8 cellular contexts compared by ENCODE assay signal in genomic region chr3:123328851-123329635, GRCh38.
DNase-seq lines count a peak whose midpoint lies in the region; ATAC-seq, FAIRE-seq and TF ChIP-seq lines count a peak whose summit lies in the region.

No MANE protein-coding gene starts in this region.

- peak; percentile 82 for DNase-seq in HTR-8/SVneo (ENCODE audit: insufficient read length, low spot score)
- peak; percentile 58 for DNase-seq in activated T-cell treated with anti-CD3 and anti-CD28 coated beads for 24 hours (ENCODE audit: low read depth)
- peak; percentile 26 to 78 (median 63) for DNase-seq in naive thymus-derived CD4-positive, alpha-beta T cell
- peak; percentile 39 to 43 for DNase-seq in stimulated activated CD8-positive, alpha-beta memory T cell treated with anti-CD3 and anti-CD28 coated beads, Interleukin-7, amount 100 ng/mL, for 48 hours (ENCODE audit: extremely low read depth in 1 of 2, low read depth in 1 of 2)

- TF ChIP-seq CTCF in GM12872 (IDR thresholded peaks at IDR 0.05; ENCODE audit: insufficient read depth, low read depth, low read length) = peak; percentile 91
- TF ChIP-seq CTCF in OCI-LY1 (IDR thresholded peaks at IDR 0.05; ENCODE audit: low read length) = peak; percentile 90

- no peaks in the 10 kb centered on the region for H4K20me1 ChIP-seq in OCI-LY1 (ENCODE audit: insufficient read depth, low read length)

- peak; percentile 78 for ATAC-seq in esophagus mucosa
- ATAC-seq in naive thymus-derived CD4-positive, alpha-beta T cell = peak; percentile 77
- ATAC-seq in HG03521 (IDR thresholded peaks at IDR 0.05; ENCODE audit: unreplicated experiment) = no peak

- no peaks in the 10 kb centered on the region for H3K36me3 ChIP-seq in OCI-LY1 (ENCODE audit: insufficient read depth, low read length)
- no peaks in the 10 kb centered on the region for H3K36me3 ChIP-seq in naive thymus-derived CD4-positive, alpha-beta T cell (ENCODE audit: control insufficient read depth in 2 of 3, insufficient read depth in 3 of 3, low read length in 3 of 3)

- intact Hi-C loops in naive thymus-derived CD4-positive, alpha-beta T cell (cut with micrococcal nuclease) = loop anchor here (1.0 to 2.0 kb wide), 4 partner anchors 160 to 394 kb away; no protein-coding TSS in a partner anchor

- H3K27me3 ChIP-seq in OCI-LY1 (ENCODE audit: insufficient read depth, low read length) = no peaks in the 10 kb centered on the region
- H3K27me3 ChIP-seq in naive thymus-derived CD4-positive, alpha-beta T cell (ENCODE audit: control insufficient read depth in 2 of 2, insufficient read depth in 2 of 2, low read length in 2 of 2) = no peaks in the 10 kb centered on the region

- H3K36me3 Mint-ChIP-seq in naive thymus-derived CD4-positive, alpha-beta T cell = no peaks in the 10 kb centered on the region

- no peaks in the 10 kb centered on the region for H3K9me3 ChIP-seq in OCI-LY1 (ENCODE audit: low read length)
- no peaks in the 10 kb centered on the region for H3K9me3 ChIP-seq in naive thymus-derived CD4-positive, alpha-beta T cell (ENCODE audit: control insufficient read depth in 2 of 3, low read length in 3 of 3)

- H3K27ac Mint-ChIP-seq in naive thymus-derived CD4-positive, alpha-beta T cell = no peak overlapping the region

- no peak overlapping the region for H3K4me3 Mint-ChIP-seq in naive thymus-derived CD4-positive, alpha-beta T cell

- H3K4me1 Mint-ChIP-seq in naive thymus-derived CD4-positive, alpha-beta T cell = peaks cover 0 to 5% (median 0%) of the 10 kb centered on the region in 7 donors

- peaks cover 0 to 10% (median 0%) of the 10 kb centered on the region in 5 donors for H3K27me3 Mint-ChIP-seq in naive thymus-derived CD4-positive, alpha-beta T cell

- no peaks in the 10 kb centered on the region for H3F3A ChIP-seq in OCI-LY1 (ENCODE audit: insufficient read depth, low read length)

- no peaks in the 10 kb centered on the region for H3K9me2 ChIP-seq in OCI-LY1 (ENCODE audit: low read depth, low read length)

- H3K9ac ChIP-seq in OCI-LY1 (ENCODE audit: low read length) = no peak overlapping the region

- POLR2A ChIA-PET in naive thymus-derived CD4-positive, alpha-beta T cell (lab: Charles Lee) = no interaction called here

- no peak overlapping the region for H3K4me3 ChIP-seq in OCI-LY1 (ENCODE audit: low read depth, low read length, poor library complexity, severe bottlenecking)
- no peak overlapping the region for H3K4me3 ChIP-seq in naive thymus-derived CD4-positive, alpha-beta T cell (ENCODE audit: low read length)

- H2AFZ ChIP-seq in OCI-LY1 (ENCODE audit: low read length) = no peak overlapping the region

- CTCF ChIA-PET in naive thymus-derived CD4-positive, alpha-beta T cell (lab: Charles Lee) = interaction anchor here (1.0 to 2.1 kb wide), 3 partner anchors 13 to 230 kb away, joined by 3 to 17 read pairs (median 3); no protein-coding TSS in a partner anchor

- H3K4me2 ChIP-seq in OCI-LY1 (ENCODE audit: low read length) = no peak overlapping the region

- peak; percentile 59 for FAIRE-seq in HTR-8/SVneo (lab: Jason Lieb, UNC)

- H3K9me3 Mint-ChIP-seq in naive thymus-derived CD4-positive, alpha-beta T cell = no peaks in the 10 kb centered on the region

- H3K4me1 ChIP-seq in OCI-LY1 (ENCODE audit: insufficient read depth, low read length, severe bottlenecking) = no peaks in the 10 kb centered on the region
- H3K4me1 ChIP-seq in naive thymus-derived CD4-positive, alpha-beta T cell (ENCODE audit: control insufficient read depth in 2 of 2, insufficient read depth in 2 of 2, low read length in 2 of 2) = no peaks in the 10 kb centered on the region

- H3K27ac ChIP-seq in OCI-LY1 (ENCODE audit: low read depth, low read length, poor library complexity, severe bottlenecking) = no peak overlapping the region
- H3K27ac ChIP-seq in naive thymus-derived CD4-positive, alpha-beta T cell (ENCODE audit: low read depth, low read length) = no peak overlapping the region

- H3K79me2 ChIP-seq in OCI-LY1 (ENCODE audit: insufficient read depth, low read length) = no peaks in the 10 kb centered on the region
